ENCODE assay signal across 24 cellular contexts in genomic region chrX:37291924-37292323, GRCh38.
"Had no signal": no experiment of that assay in that cellular context is flagged by ENCODE, and none has a peak within 500 bp of the region (broad histone marks: within the 10 kb centered on the region; RNA-seq: fewer than 3 reads in every experiment).

No MANE protein-coding gene starts in this region.

- H2AFZ ChIP-seq: hepatocyte had no signal

- H3K79me2 ChIP-seq: hepatocyte had no signal

- H3K9me3 ChIP-seq: gastroesophageal sphincter, lower lobe of right lung, mucosa of descending colon had no signal

- DNase-seq: dermis blood vessel endothelial cell; dorsolateral prefrontal cortex; effector CD4-positive, alpha-beta T cell; effector memory CD4-positive, alpha-beta T cell; foreskin keratinocyte; heart left ventricle; hypothalamus; immature natural killer cell; islet precursor cell; kidney; kidney glomerular epithelial cell; left colon; left lung; left ventricle myocardium superior; lower lobe of right lung; mesenchymal stem cell; mucosa of descending colon had no signal

- H3K27me3 ChIP-seq: esophagus muscularis mucosa, foreskin keratinocyte, gastroesophageal sphincter, hepatocyte, left lung had no signal

- FAIRE-seq: endothelial cell of umbilical vein, frontal cortex, kidney had no signal

- H3K36me3 ChIP-seq: esophagus muscularis mucosa, gastroesophageal sphincter, heart left ventricle, left lung, lower lobe of right lung had no signal

- H3K27ac ChIP-seq: coronary artery, dorsolateral prefrontal cortex, esophagus muscularis mucosa, foreskin keratinocyte, gastroesophageal sphincter, heart left ventricle, hepatocyte, left lung, lower lobe of right lung had no signal

- H3K36me3 Mint-ChIP-seq: immature natural killer cell had no signal

- H3K4me2 ChIP-seq: hepatocyte had no signal

- H3K4me1 ChIP-seq: esophagus muscularis mucosa, foreskin keratinocyte, gastroesophageal sphincter, heart left ventricle, left lung, lower lobe of right lung had no signal

- H3K4me3 ChIP-seq: coronary artery, dorsolateral prefrontal cortex, esophagus muscularis mucosa, gastroesophageal sphincter, heart left ventricle, hepatocyte, left lung, lower lobe of right lung, mucosa of descending colon had no signal

- H3K4me1 Mint-ChIP-seq: immature natural killer cell, mesothelial cell of epicardium had no signal

- H3K4me3 Mint-ChIP-seq: immature natural killer cell, mesothelial cell of epicardium had no signal

- H3K27ac Mint-ChIP-seq: immature natural killer cell, mesothelial cell of epicardium had no signal
